16 cellular contexts compared by ENCODE assay signal in the genomic region with DNA sequence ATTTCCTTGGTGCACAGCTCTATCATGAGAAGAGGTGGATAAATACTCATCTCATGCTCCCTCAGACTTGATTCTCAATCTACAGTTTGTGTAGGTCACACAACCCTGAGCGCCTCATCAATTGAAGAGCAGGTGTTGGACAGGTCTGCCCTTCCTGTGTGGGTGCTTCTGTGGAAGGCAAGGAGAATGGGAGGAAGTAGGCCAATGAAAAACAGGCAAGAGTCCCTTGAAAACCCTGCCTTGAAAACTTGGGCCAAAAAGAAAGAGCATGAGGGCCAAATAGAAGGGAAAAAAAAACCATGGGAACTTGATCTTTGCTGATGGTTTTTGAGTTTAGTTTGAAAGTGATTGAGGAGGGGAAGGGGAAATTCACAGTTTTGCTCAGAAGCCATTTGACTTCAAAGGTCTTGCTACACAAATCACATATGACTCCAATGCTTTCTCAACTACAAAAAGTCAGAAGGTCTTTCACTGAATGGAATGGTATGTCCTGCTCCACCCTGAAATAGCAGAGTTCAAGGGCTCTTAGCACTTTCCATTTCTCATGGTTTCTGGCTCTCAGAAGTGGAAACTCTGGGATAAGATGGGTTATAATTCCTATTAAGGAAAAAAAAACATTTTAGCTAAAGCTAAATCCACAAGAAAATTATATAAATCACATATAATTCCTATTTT. TPM values are rescaled to one million over a fixed set of nuclear protein-coding genes. Genes with fewer than 3 reads are reported as not detected.
A peak's percentile ranks its signal among the peaks of the same experiment; 100 is the strongest.
DNase-seq lines count a peak whose midpoint lies in the region; ATAC-seq and TF ChIP-seq lines count a peak whose summit lies in the region.
"Had no signal": no experiment of that assay in that cellular context is flagged by ENCODE, and none has a peak within 500 bp of the region (broad histone marks: within the 10 kb centered on the region; RNA-seq: fewer than 3 reads in every experiment).

No MANE protein-coding gene starts in this region.

- no peak overlapping the region for H2BK15ac ChIP-seq in H9 (ENCODE audit: low read depth, low read length)

- no peak overlapping the region for H3K27ac ChIP-seq in H9 (ENCODE audit: insufficient read length, low read depth, low read length)
- peak overlapping the region; percentile 68 to 88 for H3K27ac ChIP-seq in coronary artery
- H3K27ac ChIP-seq in right lobe of liver: no peak overlapping the region
- H3K27ac ChIP-seq in tibial artery: peak overlapping the region; percentile 71 to 81
- H3K27ac ChIP-seq: C4-2B had no signal

- no peak overlapping the region for H2BK20ac ChIP-seq in H9 (ENCODE audit: low read depth, low read length, poor library complexity, severe bottlenecking)

- no peak overlapping the region for H2BK120ac ChIP-seq in H9 (ENCODE audit: low read depth, low read length, poor library complexity, severe bottlenecking)

- ATAC-seq in right lobe of liver: peak in 3 of 4 donors; percentile 44 to 66 (median 48)
- ATAC-seq in SK-N-SH treated with all-trans-retinoic acid at 6 μM for 48 hours: no peak
- ATAC-seq: activated CD4-positive, CD25-positive, alpha-beta regulatory T cell treated with anti-CD3 and anti-CD28 coated beads, Interleukin-2, amount 50 U/mL, for 24 hours had no signal

- H4K8ac ChIP-seq in H9 (replicated peaks; ENCODE audit: insufficient read length, low read depth, low read length): no peak overlapping the region

- no peak overlapping the region for H3K4me3 Mint-ChIP-seq in H9
- H3K4me3 Mint-ChIP-seq: activated naive CD4-positive, alpha-beta T cell treated with anti-CD3 and anti-CD28 coated beads, Interleukin-2, amount 50 U/mL, for 24 hours had no signal

- no peaks in the 10 kb centered on the region for H3K36me3 Mint-ChIP-seq in H9 (ENCODE audit: insufficient read depth in 1 of 3, low read depth in 3 of 3)
- H3K36me3 Mint-ChIP-seq: activated naive CD4-positive, alpha-beta T cell treated with anti-CD3 and anti-CD28 coated beads, Interleukin-2, amount 50 U/mL, for 24 hours had no signal

- no peak for DNase-seq in H9
- DNase-seq in coronary artery (ENCODE audit: low spot score): no peak
- DNase-seq in right lobe of liver: no peak
- DNase-seq in tibial artery: no peak
- DNase-seq in iPS-NIHi7 (ENCODE audit: extremely low spot score): no peak
- DNase-seq in head of caudate nucleus: no peak
- DNase-seq: central memory CD4-positive, alpha-beta T cell; GOT3; NCI-H187; NCI-H69 had no signal

- WGBS in H9 (ENCODE audit: extremely low coverage, insufficient read length, low lambda C conversion rate): no CpG with 5 or more reads among the region's 1 CpG
- 100% methylated on average over 1 of the region's 1 CpG for WGBS in right lobe of liver (ENCODE audit: insufficient coverage, low coverage, low lambda C conversion rate, missing lambda C conversion rate)

- no peak overlapping the region for H2BK5ac ChIP-seq in H9 (ENCODE audit: insufficient read length, low read length)

- H3K23ac ChIP-seq in H9 (ENCODE audit: insufficient read length, low read depth, low read length): no peak overlapping the region

- H4K5ac ChIP-seq in H9 (ENCODE audit: insufficient read length, low read depth, low read length): no peak overlapping the region

- no peak overlapping the region for H3T11ph ChIP-seq in H9 (ENCODE audit: low read length)

- no peak overlapping the region for H3K56ac ChIP-seq in H9 (ENCODE audit: insufficient read length, low read depth, low read length)

- H3K9ac ChIP-seq in H9 (ENCODE audit: extremely low read depth, insufficient read length, low read length): no peak overlapping the region

- H3K79me2 ChIP-seq in H9 (ENCODE audit: insufficient read depth, low read length): no peaks in the 10 kb centered on the region

- no peak overlapping the region for H3K18ac ChIP-seq in H9 (ENCODE audit: insufficient read length, low read depth, low read length)

- H3K23me2 ChIP-seq in H9 (ENCODE audit: insufficient read length, low read depth, low read length, poor library complexity, severe bottlenecking): no peaks in the 10 kb centered on the region

- H2BK12ac ChIP-seq in H9 (ENCODE audit: insufficient read length, low read depth, low read length): no peak overlapping the region

- no peak overlapping the region for H3K14ac ChIP-seq in H9 (ENCODE audit: insufficient read depth, low read length)

- no peaks in the 10 kb centered on the region for H3K9me3 Mint-ChIP-seq in H9
- H3K9me3 Mint-ChIP-seq: activated naive CD4-positive, alpha-beta T cell treated with anti-CD3 and anti-CD28 coated beads, Interleukin-2, amount 50 U/mL, for 24 hours had no signal

- no peaks in the 10 kb centered on the region for H3K36me3 ChIP-seq in right lobe of liver
- H3K36me3 ChIP-seq in tibial artery: no peaks in the 10 kb centered on the region

- TF ChIP-seq POLR2A in right lobe of liver (IDR thresholded peaks at IDR 0.05): no peak

- no peak overlapping the region for H3K27ac Mint-ChIP-seq in H9
- H3K27ac Mint-ChIP-seq: activated naive CD4-positive, alpha-beta T cell treated with anti-CD3 and anti-CD28 coated beads, Interleukin-2, amount 50 U/mL, for 24 hours; progenitor cell of endocrine pancreas had no signal

- H3K4me2 ChIP-seq in H9 (ENCODE audit: insufficient read depth, insufficient read length, low read length): no peak overlapping the region

- no peaks in the 10 kb centered on the region for H3K27me3 Mint-ChIP-seq in H9 (ENCODE audit: low read depth)
- H3K27me3 Mint-ChIP-seq: activated naive CD4-positive, alpha-beta T cell treated with anti-CD3 and anti-CD28 coated beads, Interleukin-2, amount 50 U/mL, for 24 hours; progenitor cell of endocrine pancreas had no signal

- H3K9me3 ChIP-seq in H9 (ENCODE audit: control insufficient read depth, low read depth, low read length): no peaks in the 10 kb centered on the region
- H3K9me3 ChIP-seq in right lobe of liver: no peaks in the 10 kb centered on the region
- H3K9me3 ChIP-seq in tibial artery: no peaks in the 10 kb centered on the region

- no peak overlapping the region for H2AK5ac ChIP-seq in H9 (ENCODE audit: insufficient read length, low read length)

- H3K4ac ChIP-seq in H9 (ENCODE audit: low read depth, low read length): no peak overlapping the region

- H2AFZ ChIP-seq in H9 (ENCODE audit: low read length): peak overlapping the region; percentile 16

- no peaks in the 10 kb centered on the region for H4K20me1 ChIP-seq in H9 (ENCODE audit: control insufficient read depth, insufficient read depth, insufficient read length)

- H3K4me3 ChIP-seq in coronary artery (no peak overlapping the region), right lobe of liver (no peak overlapping the region), tibial artery (no peak overlapping the region)

- no peaks in the 10 kb centered on the region for H3K79me1 ChIP-seq in H9 (ENCODE audit: insufficient read depth, low read depth, low read length, poor library complexity, severe bottlenecking)

- H4K91ac ChIP-seq in H9 (ENCODE audit: insufficient read length, low read depth, low read length): no peak overlapping the region

- intact Hi-C loops in right lobe of liver (cut with DNase I) (no loop called here), tibial artery (cut with DNase I; ENCODE audit: low total_unique reads) (no loop called here), head of caudate nucleus (cut with DNase I) (no loop called here)

- H3K4me1 Mint-ChIP-seq in H9: no peaks in the 10 kb centered on the region
- H3K4me1 Mint-ChIP-seq: activated naive CD4-positive, alpha-beta T cell treated with anti-CD3 and anti-CD28 coated beads, Interleukin-2, amount 50 U/mL, for 24 hours had no signal

- H3K4me1 ChIP-seq in H9 (ENCODE audit: insufficient read depth, low read length): no peaks in the 10 kb centered on the region
- H3K4me1 ChIP-seq in right lobe of liver: no peaks in the 10 kb centered on the region
- peaks cover 0 to 53% (median 4%) of the 10 kb centered on the region in 4 donors for H3K4me1 ChIP-seq in tibial artery

- no peaks in the 10 kb centered on the region for H3K27me3 ChIP-seq in H9 (ENCODE audit: insufficient read depth, low read length)
- H3K27me3 ChIP-seq in right lobe of liver: no peaks in the 10 kb centered on the region
- no peaks in the 10 kb centered on the region for H3K27me3 ChIP-seq in tibial artery

- TF ChIP-seq CTCF in H9 (conservative IDR thresholded peaks at IDR 0.05) (no peak), coronary artery (IDR thresholded peaks at IDR 0.05) (no peak), right lobe of liver (IDR thresholded peaks at IDR 0.05) (no peak), tibial artery (IDR thresholded peaks at IDR 0.05) (no peak)

TF ChIP-seq in SK-N-SH treated with all-trans-retinoic acid at 6 μM for 48 hours, 23 proteins besides CTCF, POLR2A, EP300 and RAD21:
- TF ChIP-seq OSR1 (CRISPR knock-in tag; IDR thresholded peaks at IDR 0.05): no peak
- TF ChIP-seq SNAI2 (CRISPR knock-in tag; IDR thresholded peaks at IDR 0.05): no peak
- TF ChIP-seq ZFP3 (CRISPR knock-in tag; IDR thresholded peaks at IDR 0.05): no peak
TF ChIP-seq in SK-N-SH treated with all-trans-retinoic acid at 6 μM for 48 hours: peak in this region for 0.

RNA-seq across cellular contexts. Expression of gene TM4SF1, which starts 37.2 kb away (rescaled TPM):
- total RNA-seq in H9 (2021) (1.2 and 2.2 TPM in 2 replicates), right lobe of liver (10 to 100 TPM in 5 of 6 experiments, 1 to 10 TPM in 1; 7.9 to 63.0 (median 47.5) TPM)

RNA-seq across cellular contexts. Expression of gene TM4SF4, which starts 59.8 kb away (rescaled TPM):
- total RNA-seq in H9 (2021) (not detected in 2 replicates), right lobe of liver (100 to 1,000 TPM; 210 to 473 (median 316) TPM)
- total RNA-seq: T-helper 1 cell treated with Interleukin-12 subunit alpha and Interleukin-12 subunit beta and Interleukin-4 antibody, amounts not matched to agents 30 ng/mL and 1 ng/mL, for 36 hours had no signal

Comparison
In these comparisons a context has a peak if more than half of its experiments do, and no peak if none do; other contexts are left out.
1. H3K27ac ChIP-seq: peak in coronary artery (2 of 2) and tibial artery (2 of 2); none in H9 (single experiment) and right lobe of liver (0 of 3).
2. RNA of gene TM4SF4, which starts 59.8 kb away (total RNA-seq): 210 to 473 TPM in right lobe of liver; not detected in H9; every median in the first group is over 100 times any median in the second.